10 cellular contexts compared by ENCODE assay signal in genomic region chr21:38989745-38990423, GRCh38.
DNase-seq lines count a peak whose midpoint lies in the region; ATAC-seq, FAIRE-seq and TF ChIP-seq lines count a peak whose summit lies in the region.
"Had no signal": no experiment of that assay in that cellular context is flagged by ENCODE, and none has a peak within 500 bp of the region (broad histone marks: within the 10 kb centered on the region; RNA-seq: fewer than 3 reads in every experiment).

No MANE protein-coding gene starts in this region.

- H3K4me2 ChIP-seq in keratinocyte (ENCODE audit: control insufficient read depth, extremely low read depth, insufficient read depth, low read depth, low read length), result peak overlapping the region; percentile 72

- H3K27me3 ChIP-seq in adipocyte (replicated peaks; ENCODE audit: control insufficient read depth, insufficient read depth, low read length) (peaks cover 25% of the 10 kb centered on the region), keratinocyte (ENCODE audit: control insufficient read depth, extremely low read depth, insufficient read depth, low read length) (no peaks in the 10 kb centered on the region), thyroid gland (no peaks in the 10 kb centered on the region)

- intact Hi-C loops in thyroid gland (cut with DNase I), result loop anchor here (10.0 kb wide), 1 partner anchor 185 kb away; the partner anchor contains the start of gene ETS2

- H3K27ac ChIP-seq in keratinocyte (ENCODE audit: control insufficient read depth, insufficient read depth, low read length) (peak overlapping the region; percentile 68), thyroid gland (peak overlapping the region; percentile 22 to 60 (median 35))

- H3K9me1 ChIP-seq in keratinocyte (ENCODE audit: control insufficient read depth, extremely low read depth, insufficient read depth, low read length), result no peaks in the 10 kb centered on the region

- no peaks in the 10 kb centered on the region for H3K9me3 ChIP-seq in adipocyte (ENCODE audit: control insufficient read depth, low read length)
- H3K9me3 ChIP-seq in keratinocyte (ENCODE audit: control insufficient read depth, low read depth, low read length), result no peaks in the 10 kb centered on the region
- no peaks in the 10 kb centered on the region for H3K9me3 ChIP-seq in thyroid gland
- H3K9me3 ChIP-seq: HAP-1 had no signal

- H3K4me3 ChIP-seq in adipocyte (ENCODE audit: low read length) (no peak overlapping the region), keratinocyte (ENCODE audit: control insufficient read depth in 2 of 3, extremely low read depth in 1 of 3, insufficient read depth in 2 of 3, low read depth in 1 of 3, low read length in 3 of 3) (peak overlapping the region in 1 of 3 experiments; percentile 18), thyroid gland (replicated peaks in 1 of 3) (no peak overlapping the region)
- H3K4me3 ChIP-seq: HAP-1 had no signal

- TF ChIP-seq CTCF in keratinocyte (optimal IDR thresholded peaks at IDR 0.05 in 1 of 3, IDR thresholded peaks at IDR 0.05 in 1 of 3, conservative IDR thresholded peaks at IDR 0.05 in 1 of 3; ENCODE audit: extremely low read depth in 1 of 3, insufficient read depth in 2 of 3, low read length in 3 of 3), result no peak
- TF ChIP-seq CTCF in thyroid gland (IDR thresholded peaks at IDR 0.05), result no peak

- DNase-seq in DMS53 (lab: John Stamatoyannopoulos, UW), result peak; percentile 48
- DNase-seq in DMS53 treated with DMSO at 0.1 percent for 48 hours (lab: John Stamatoyannopoulos, UW; ENCODE audit: unreplicated experiment), result no peak
- peak; percentile 88 for DNase-seq in adipocyte (ENCODE audit: low read depth)
- peak; percentile 55 for DNase-seq in keratinocyte (ENCODE audit: low read depth, low spot score)
- peak; percentile 54 to 63 for DNase-seq in thyroid gland
- DNase-seq in HTR-8/SVneo (ENCODE audit: insufficient read length, low spot score), result no peak
- DNase-seq: 8988T had no signal

- H4K20me1 ChIP-seq in keratinocyte (ENCODE audit: control insufficient read depth, extremely low read depth, insufficient read depth, low read length), result no peaks in the 10 kb centered on the region

- dilution Hi-C loops in keratinocyte (cut with MboI; ENCODE audit: extremely low pct_ligation_motif_present, low sequenced_read_pairs), result no loop called here

- H3K79me2 ChIP-seq in keratinocyte (ENCODE audit: control insufficient read depth, insufficient read depth, low read length), result no peaks in the 10 kb centered on the region

- no peak for TF ChIP-seq POLR2A in thyroid gland (IDR thresholded peaks at IDR 0.05)

- 26 to 28% methylated on average over 17 of the region's 17 CpGs for WGBS in thyroid gland, 2 donors

- FAIRE-seq in keratinocyte (lab: Jason Lieb, UNC), result peak; percentile 91
- no peak for FAIRE-seq in HTR-8/SVneo (lab: Jason Lieb, UNC)

- ATAC-seq in HG02678 (IDR thresholded peaks at IDR 0.05; ENCODE audit: unreplicated experiment), result no peak
- no peak for ATAC-seq in GM21423 (IDR thresholded peaks at IDR 0.05; ENCODE audit: unreplicated experiment)

- no peak overlapping the region for H3K9ac ChIP-seq in adipocyte (ENCODE audit: low read length)
- H3K9ac ChIP-seq in keratinocyte (ENCODE audit: control insufficient read depth, extremely low read depth, insufficient read depth, low read length), result peak overlapping the region; percentile 69

- H3K36me3 ChIP-seq in adipocyte (ENCODE audit: control insufficient read depth, insufficient read depth, low read length, severe bottlenecking) (no peaks in the 10 kb centered on the region), keratinocyte (ENCODE audit: control insufficient read depth in 2 of 2, extremely low read depth in 1 of 2, insufficient read depth in 2 of 2, low read length in 2 of 2) (no peaks in the 10 kb centered on the region), thyroid gland (no peaks in the 10 kb centered on the region)
- H3K36me3 ChIP-seq: HAP-1 had no signal

- H3K4me1 ChIP-seq in adipocyte (ENCODE audit: control insufficient read depth, insufficient read depth, low read length) (peaks cover 59% of the 10 kb centered on the region), keratinocyte (ENCODE audit: control insufficient read depth, extremely low read depth, insufficient read depth, low read length) (peaks cover 61% of the 10 kb centered on the region), thyroid gland (peaks cover 60 to 84% of the 10 kb centered on the region in 2 donors)
- H3K4me1 ChIP-seq: HAP-1 had no signal

- no peak overlapping the region for H2AFZ ChIP-seq in keratinocyte (ENCODE audit: control insufficient read depth, low read length)

Comparison
In these comparisons a context has a peak if more than half of its experiments do, and no peak if none do; other contexts are left out.
1. DNase-seq: peak in DMS53 (single experiment), adipocyte (single experiment), keratinocyte (single experiment) and thyroid gland (2 of 2); none in DMS53 treated with DMSO at 0.1 percent for 48 hours (single experiment) and HTR-8/SVneo (single experiment).